Comparison of ENCODE assay signal across 16 cellular contexts in the genomic region with DNA sequence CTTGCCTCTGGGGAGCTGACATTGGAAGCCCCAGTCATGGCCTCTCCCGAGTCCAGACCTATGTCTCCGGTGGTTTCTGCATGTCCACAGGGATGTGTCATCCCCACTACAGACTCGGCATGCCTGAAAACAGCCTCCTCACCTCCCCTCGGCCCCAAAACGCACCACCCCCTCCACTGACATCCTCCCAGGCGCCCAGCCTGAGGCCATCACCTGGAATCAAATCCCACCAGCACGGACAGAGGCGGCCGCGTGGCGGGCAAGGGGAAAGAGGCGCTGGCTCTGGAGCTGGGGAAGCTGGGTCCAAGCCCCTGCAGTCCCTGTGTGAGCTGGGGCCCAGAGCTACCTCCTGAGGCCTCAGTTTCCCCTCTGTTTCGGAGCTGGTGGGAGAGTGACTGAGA.
DNase-seq lines count a peak whose midpoint lies in the region; ATAC-seq, FAIRE-seq and TF ChIP-seq lines count a peak whose summit lies in the region.
"Had no signal": no experiment of that assay in that cellular context is flagged by ENCODE, and none has a peak within 500 bp of the region (broad histone marks: within the 10 kb centered on the region; RNA-seq: fewer than 3 reads in every experiment).

No MANE protein-coding gene starts in this region.

- CTCF ChIA-PET in naive thymus-derived CD4-positive, alpha-beta T cell (lab: Charles Lee) = no interaction called here

- POLR2A ChIA-PET in naive thymus-derived CD4-positive, alpha-beta T cell (lab: Charles Lee) = no interaction called here

- H3K9me3 ChIP-seq in GM23248 (ENCODE audit: low read depth) (no peaks in the 10 kb centered on the region), astrocyte (ENCODE audit: insufficient read depth, low read depth, low read length) (no peaks in the 10 kb centered on the region), lower lobe of right lung (no peaks in the 10 kb centered on the region)
- H3K9me3 ChIP-seq in naive thymus-derived CD4-positive, alpha-beta T cell (ENCODE audit: control insufficient read depth in 2 of 3, low read length in 3 of 3) = no peaks in the 10 kb centered on the region

- peaks cover 22% of the 10 kb centered on the region for H3K4me1 Mint-ChIP-seq in astrocyte (ENCODE audit: low read depth, unreplicated experiment)
- peaks cover 0 to 8% (median 0%) of the 10 kb centered on the region in 7 donors for H3K4me1 Mint-ChIP-seq in naive thymus-derived CD4-positive, alpha-beta T cell

- H3K79me2 ChIP-seq in GM23248 (ENCODE audit: insufficient read depth) = no peaks in the 10 kb centered on the region
- H3K79me2 ChIP-seq in astrocyte (ENCODE audit: insufficient read depth, low read length) = no peaks in the 10 kb centered on the region

- peaks cover 2% of the 10 kb centered on the region for H3K27me3 Mint-ChIP-seq in astrocyte (ENCODE audit: low read depth, unreplicated experiment)
- no peaks in the 10 kb centered on the region for H3K27me3 Mint-ChIP-seq in naive thymus-derived CD4-positive, alpha-beta T cell
- H3K27me3 Mint-ChIP-seq: B cell had no signal

- no peak overlapping the region for H3K9ac ChIP-seq in GM23248
- no peak overlapping the region for H3K9ac ChIP-seq in astrocyte (ENCODE audit: low read length)

- no peak overlapping the region for H3K4me2 ChIP-seq in GM23248 (ENCODE audit: unreplicated experiment)
- H3K4me2 ChIP-seq in astrocyte (ENCODE audit: low read length) = no peak overlapping the region

- intact Hi-C loops in lower lobe of right lung (cut with DNase I) = no loop called here
- intact Hi-C loops in naive thymus-derived CD4-positive, alpha-beta T cell (cut with micrococcal nuclease) = loop anchor here in 1 of 2 donors (1.0 to 5.0 kb wide), 3 partner anchors 218 to 395 kb away; no protein-coding TSS in a partner anchor

- H2AFZ ChIP-seq in GM23248 = no peak overlapping the region
- no peak overlapping the region for H2AFZ ChIP-seq in astrocyte (ENCODE audit: low read depth, low read length)

- no peak for FAIRE-seq in astrocyte (lab: Jason Lieb, UNC)
- FAIRE-seq: HTR-8/SVneo, TTC549 had no signal

- no peak for TF ChIP-seq CTCF in 22Rv1 (IDR thresholded peaks at IDR 0.05)
- TF ChIP-seq CTCF in astrocyte (IDR thresholded peaks at IDR 0.05; ENCODE audit: insufficient read depth, low read depth, low read length) = no peak
- no peak for TF ChIP-seq CTCF in lower lobe of right lung (IDR thresholded peaks at IDR 0.05)

- no peak overlapping the region for H3K4me3 Mint-ChIP-seq in astrocyte (ENCODE audit: unreplicated experiment)
- no peak overlapping the region for H3K4me3 Mint-ChIP-seq in naive thymus-derived CD4-positive, alpha-beta T cell
- H3K4me3 Mint-ChIP-seq: B cell had no signal

- H3K36me3 ChIP-seq in GM23248 (ENCODE audit: low read depth) (no peaks in the 10 kb centered on the region), astrocyte (ENCODE audit: insufficient read depth, low read length) (no peaks in the 10 kb centered on the region), lower lobe of right lung (no peaks in the 10 kb centered on the region)
- no peaks in the 10 kb centered on the region for H3K36me3 ChIP-seq in naive thymus-derived CD4-positive, alpha-beta T cell (ENCODE audit: control insufficient read depth in 2 of 3, insufficient read depth in 3 of 3, low read length in 3 of 3)

- no peak overlapping the region for H3K27ac Mint-ChIP-seq in astrocyte (ENCODE audit: unreplicated experiment)
- H3K27ac Mint-ChIP-seq in naive thymus-derived CD4-positive, alpha-beta T cell = peak overlapping the region in 1 of 9 donors; percentile 70
- H3K27ac Mint-ChIP-seq: B cell had no signal

- no peak overlapping the region for H3K4me3 ChIP-seq in GM23248
- no peak overlapping the region for H3K4me3 ChIP-seq in astrocyte (ENCODE audit: insufficient read depth, low read depth, low read length)
- H3K4me3 ChIP-seq in lower lobe of right lung = peak overlapping the region; percentile 38
- H3K4me3 ChIP-seq in naive thymus-derived CD4-positive, alpha-beta T cell (ENCODE audit: low read length) = no peak overlapping the region

- H3K4me1 ChIP-seq in GM23248 (ENCODE audit: insufficient read depth) = peaks cover 10% of the 10 kb centered on the region
- peaks cover 18% of the 10 kb centered on the region for H3K4me1 ChIP-seq in astrocyte (ENCODE audit: insufficient read depth, low read length)
- H3K4me1 ChIP-seq in lower lobe of right lung = no peaks in the 10 kb centered on the region
- no peaks in the 10 kb centered on the region for H3K4me1 ChIP-seq in naive thymus-derived CD4-positive, alpha-beta T cell (ENCODE audit: control insufficient read depth in 2 of 2, insufficient read depth in 2 of 2, low read length in 2 of 2)

- H3F3A ChIP-seq in GM23248 (ENCODE audit: insufficient read depth) = no peaks in the 10 kb centered on the region

- no peak for ATAC-seq in lower lobe of right lung
- ATAC-seq in naive thymus-derived CD4-positive, alpha-beta T cell = no peak
- no peak for ATAC-seq in HG03378 (IDR thresholded peaks at IDR 0.05; ENCODE audit: unreplicated experiment)

- peaks cover 2% of the 10 kb centered on the region for H3K36me3 Mint-ChIP-seq in astrocyte (ENCODE audit: low read depth, unreplicated experiment)
- no peaks in the 10 kb centered on the region for H3K36me3 Mint-ChIP-seq in naive thymus-derived CD4-positive, alpha-beta T cell

- in situ Hi-C loops in GM23248 (cut with MboI) = no loop called here

- H3K27me3 ChIP-seq in GM23248 (replicated peaks; ENCODE audit: insufficient read depth) (no peaks in the 10 kb centered on the region), astrocyte (ENCODE audit: insufficient read depth, low read length) (no peaks in the 10 kb centered on the region), lower lobe of right lung (ENCODE audit: low read depth) (no peaks in the 10 kb centered on the region)
- no peaks in the 10 kb centered on the region for H3K27me3 ChIP-seq in naive thymus-derived CD4-positive, alpha-beta T cell (ENCODE audit: control insufficient read depth in 2 of 2, insufficient read depth in 2 of 2, low read length in 2 of 2)

- DNase-seq in GM23248 = peak; percentile 60
- peak; percentile 16 for DNase-seq in astrocyte (ENCODE audit: low read depth)
- no peak for DNase-seq in lower lobe of right lung
- DNase-seq in SIG-M5 (lab: John Stamatoyannopoulos, UW) = no peak
- DNase-seq in naive thymus-derived CD4-positive, alpha-beta T cell = no peak
- DNase-seq in NOMO-1 (lab: John Stamatoyannopoulos, UW; ENCODE audit: unreplicated experiment in 2 of 2) = no peak
- DNase-seq: activated T-cell treated with anti-CD3 and anti-CD28 coated beads, Interleukin-2, amount 50 U/mL, for 1 hour; GOT3; NCI-H510A; nucleus accumbens; SHP77 treated with DMSO at 0.1 percent for 48 hours had no signal

- H3K27ac ChIP-seq in 22Rv1 (peak overlapping the region; percentile 67; the same call in 1 of the 2 replicates), GM23248 (no peak overlapping the region), astrocyte (ENCODE audit: low read depth, low read length) (no peak overlapping the region), lower lobe of right lung (peak overlapping the region; percentile 70)
- H3K27ac ChIP-seq in naive thymus-derived CD4-positive, alpha-beta T cell (ENCODE audit: low read depth, low read length) = no peak overlapping the region

- no peaks in the 10 kb centered on the region for H3K9me2 ChIP-seq in GM23248 (ENCODE audit: insufficient read depth)

- no peaks in the 10 kb centered on the region for H3K9me3 Mint-ChIP-seq in astrocyte (ENCODE audit: unreplicated experiment)
- H3K9me3 Mint-ChIP-seq in naive thymus-derived CD4-positive, alpha-beta T cell = no peaks in the 10 kb centered on the region

- no peaks in the 10 kb centered on the region for H4K20me1 ChIP-seq in GM23248 (ENCODE audit: insufficient read depth)
- no peaks in the 10 kb centered on the region for H4K20me1 ChIP-seq in astrocyte (ENCODE audit: insufficient read depth, low read length)

- 76 to 81% methylated on average over 12 to 13 of the region's 13 CpGs for WGBS in GM23248 (ENCODE audit: low coverage in 1 of 2, low lambda C conversion rate in 2 of 2, missing lambda C conversion rate in 2 of 2), 2 experiments

Comparison
In these comparisons a context has a peak if more than half of its experiments do, and no peak if none do; other contexts are left out.
1. H3K27ac ChIP-seq: peak in 22Rv1 (single experiment) and lower lobe of right lung (single experiment); none in GM23248 (single experiment), astrocyte (single experiment) and naive thymus-derived CD4-positive, alpha-beta T cell (single experiment).
2. DNase-seq: peak in GM23248 (single experiment) and astrocyte (single experiment); none in lower lobe of right lung (single experiment), SIG-M5 (single experiment), naive thymus-derived CD4-positive, alpha-beta T cell (0 of 9) and NOMO-1 (0 of 2).